Comparison of ENCODE assay signal across 8 cellular contexts in the genomic region with DNA sequence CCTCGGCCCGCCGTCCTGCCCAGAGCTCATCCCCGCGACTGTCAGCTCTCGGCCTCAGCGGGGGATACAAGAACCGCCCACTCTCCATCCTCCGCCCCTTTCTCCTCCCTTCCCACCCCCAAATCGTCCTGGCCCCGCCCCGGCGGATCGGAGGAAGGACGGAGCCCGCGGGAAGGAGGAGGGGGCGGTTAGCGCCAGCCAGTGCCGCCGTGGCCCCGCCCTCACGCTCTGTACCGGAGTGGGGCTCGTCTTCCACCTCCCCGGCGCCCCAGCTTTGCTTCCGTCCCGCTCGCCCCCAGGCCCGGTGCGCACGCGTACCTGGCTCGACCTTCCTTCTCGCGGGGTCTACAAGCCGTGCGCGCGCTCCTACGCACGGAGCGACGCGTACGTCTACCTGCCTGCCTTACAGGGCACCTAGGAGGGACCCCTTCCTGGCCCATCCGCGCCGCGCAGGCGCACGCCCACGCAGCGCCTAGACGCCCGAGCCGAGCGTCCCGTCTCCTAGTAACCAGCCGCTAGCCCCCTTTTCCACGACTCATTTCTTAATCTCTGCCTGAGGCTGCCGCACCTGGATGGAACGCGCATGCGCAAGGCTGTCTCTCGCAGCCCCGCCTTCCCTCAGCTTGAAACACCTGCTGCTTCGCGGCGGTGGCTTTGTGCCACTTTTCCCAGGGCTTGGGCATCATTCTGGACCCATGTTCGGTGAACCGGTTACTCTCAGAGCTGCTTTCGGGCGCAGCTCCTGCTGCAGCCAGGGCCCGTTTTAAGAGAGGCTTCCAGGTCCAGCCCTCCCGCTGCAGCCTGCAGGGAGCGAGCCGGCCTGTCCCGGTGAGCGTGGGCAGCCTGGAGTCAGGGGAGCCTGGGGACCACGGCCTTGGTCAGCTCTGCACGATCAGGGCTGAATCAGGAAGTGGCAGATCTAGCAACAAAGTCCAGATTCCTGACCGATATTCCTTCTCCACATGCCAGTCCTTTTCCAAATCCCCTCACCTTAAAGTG. TPM values are rescaled to one million over a fixed set of nuclear protein-coding genes. Genes with fewer than 3 reads are reported as not detected.
DNase-seq lines count a peak whose midpoint lies in the region; ATAC-seq and TF ChIP-seq lines count a peak whose summit lies in the region.

A gene with protein sequence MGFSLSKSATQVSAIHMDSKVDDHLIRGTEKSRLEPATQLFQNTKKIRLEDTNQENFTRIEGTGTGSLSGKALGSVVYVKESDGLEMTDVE (plus strand): TSS at position 598 of the 999 bp plus-strand sequence. CDS start 8,852 bp downstream, outside the sequence.

- H3K4me3 Mint-ChIP-seq in nephron: peak within 1 kb of the TSS; percentile 90 to 98 (median 91)

- H3K27ac Mint-ChIP-seq in nephron: peak within 1 kb of the TSS; percentile 86 to 90 (median 88)

- H3K4me1 ChIP-seq in ES-I3 (ENCODE audit: insufficient read depth, low read length) (no peaks in the 10 kb centered on the region; the same call in 1 of the 2 replicates), HAP-1 (peaks cover 14% of the 10 kb centered on the region), RWPE2 (ENCODE audit: insufficient read depth, poor library complexity, severe bottlenecking) (peaks cover 3% of the 10 kb centered on the region)

- peak within 1 kb of the TSS; percentile 52 for H3K27ac ChIP-seq in RWPE2 (ENCODE audit: poor library complexity, severe bottlenecking)

- no peak for TF ChIP-seq CTCF in RWPE2 (IDR thresholded peaks at IDR 0.05; ENCODE audit: poor library complexity, severe bottlenecking)
- TF ChIP-seq CTCF in fibroblast of the aortic adventitia (IDR thresholded peaks at IDR 0.05; ENCODE audit: insufficient read depth, low read length): no peak
- no peak for TF ChIP-seq CTCF in nephron (IDR thresholded peaks at IDR 0.05; ENCODE audit: unreplicated experiment in 3 of 3)

- H3K36me3 ChIP-seq in ES-I3 (ENCODE audit: insufficient read depth, low read length) (no peaks in the 10 kb centered on the region), HAP-1 (replicated peaks) (no peaks in the 10 kb centered on the region), RWPE2 (ENCODE audit: low read depth) (no peaks in the 10 kb centered on the region)

- in situ Hi-C loops in HAP-1 (cut with MboI; ENCODE audit: low sequenced_read_pairs): no loop called here

- peaks cover 3% of the 10 kb centered on the region for H3K9me3 Mint-ChIP-seq in nephron

- H3K27me3 ChIP-seq in HAP-1 (ENCODE audit: low read depth) (no peaks in the 10 kb centered on the region), RWPE2 (ENCODE audit: insufficient read depth, poor library complexity, severe bottlenecking) (no peaks in the 10 kb centered on the region)

- peak within 1 kb of the TSS; percentile 88 for H3K9ac ChIP-seq in ES-I3 (ENCODE audit: low read depth, low read length)

- H3K4me3 ChIP-seq in HAP-1 (peak within 1 kb of the TSS; percentile 93), RWPE2 (ENCODE audit: severe bottlenecking) (peak within 1 kb of the TSS; percentile 80), fibroblast of the aortic adventitia (ENCODE audit: low read depth, low read length) (peak within 1 kb of the TSS; percentile 87)

- peaks cover 18% of the 10 kb centered on the region for H3K36me3 Mint-ChIP-seq in nephron (ENCODE audit: low read depth)

- no peaks in the 10 kb centered on the region for H3K9me3 ChIP-seq in ES-I3 (ENCODE audit: control insufficient read depth, insufficient read depth, low read length)
- H3K9me3 ChIP-seq in HAP-1: no peaks in the 10 kb centered on the region
- no peaks in the 10 kb centered on the region for H3K9me3 ChIP-seq in RWPE2 (ENCODE audit: severe bottlenecking)

- DNase-seq in HAP-1 (ENCODE audit: low spot score in 2 of 2): peak; percentile 85 to 97
- peak; percentile 88 for DNase-seq in M059J (ENCODE audit: low read depth)
- DNase-seq in RWPE2 (ENCODE audit: low spot score): peak; percentile 98
- peak; percentile 97 for DNase-seq in activated effector memory CD4-positive, alpha-beta T cell treated with Interleukin-2 at 50 U/mL for 16 hours
- DNase-seq in fibroblast of the aortic adventitia (ENCODE audit: low read depth): peak; percentile 62
- peak; percentile 97 for DNase-seq in stimulated activated naive CD8-positive, alpha-beta T cell treated with anti-CD3 and anti-CD28 coated beads, Interleukin-15, Interleukin-2, amounts not matched to agents 100 U/mL and 50 U/mL, for 24 hours

- no peaks in the 10 kb centered on the region for H3K27me3 Mint-ChIP-seq in nephron (ENCODE audit: low read depth)

- no peaks in the 10 kb centered on the region for H3K4me1 Mint-ChIP-seq in nephron

- ATAC-seq in RWPE2 (ENCODE audit: low read depth): peak; percentile 91
- peak; percentile 96 for ATAC-seq in stimulated activated naive CD8-positive, alpha-beta T cell treated with anti-CD3 and anti-CD28 coated beads, Interleukin-15, Interleukin-2, amounts not matched to agents 100 U/mL and 50 U/mL, for 24 hours

RNA-seq across cellular contexts. Expression of the gene that starts here (rescaled TPM):
- 0.39 and 1.4 TPM in 2 replicates for total RNA-seq in M059J (2014; rRNA removed; shearing (Covaris generic))
- total RNA-seq in fibroblast of the aortic adventitia (ENCODE audit: low replicate concordance): not detected in 2 replicates

Comparison
In these comparisons a context has a peak if more than half of its experiments do, and no peak if none do; other contexts are left out.
1. Peak in every context shown above with its lines: DNase-seq, ATAC-seq, H3K4me3 ChIP-seq and H3K27ac ChIP-seq.
2. Peak in DNase-seq and H3K4me3 ChIP-seq in fibroblast of the aortic adventitia; RNA of the gene not detected or under 1 TPM.